16 cellular contexts compared by ENCODE assay signal in the genomic region with DNA sequence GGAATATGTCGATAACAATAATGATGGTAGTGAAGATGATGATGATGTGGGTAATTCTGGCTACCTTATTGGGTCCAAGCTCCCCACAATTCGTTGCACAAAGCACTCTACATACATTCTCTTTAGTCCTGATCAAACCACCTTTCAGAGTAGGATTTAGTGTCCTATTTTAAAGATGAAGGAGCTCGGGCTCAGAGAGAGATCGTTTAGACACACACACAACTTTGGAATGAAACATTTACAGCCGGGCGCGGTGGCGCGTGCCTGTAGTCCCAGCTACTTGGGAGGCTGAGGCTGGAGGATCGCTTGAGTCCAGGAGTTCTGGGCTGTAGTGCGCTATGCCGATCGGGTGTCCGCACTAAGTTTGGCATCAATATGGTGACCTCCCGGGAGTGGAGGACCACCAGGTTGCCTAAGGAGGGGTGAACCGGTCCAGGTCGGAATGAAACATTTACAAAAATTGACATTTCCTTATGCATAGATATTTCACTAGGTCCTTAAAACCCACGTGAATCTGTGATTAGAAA. TPM values are rescaled to one million over a fixed set of nuclear protein-coding genes. Genes with fewer than 3 reads are reported as not detected.
DNase-seq lines count a peak whose midpoint lies in the region; ATAC-seq, FAIRE-seq and TF ChIP-seq lines count a peak whose summit lies in the region.
"Had no signal": no experiment of that assay in that cellular context is flagged by ENCODE, and none has a peak within 500 bp of the region (broad histone marks: within the 10 kb centered on the region; RNA-seq: fewer than 3 reads in every experiment).

No MANE protein-coding gene starts in this region.

- no peaks in the 10 kb centered on the region for H3K36me3 ChIP-seq in HCT116 (ENCODE audit: control insufficient read depth in 1 of 2, insufficient read depth in 2 of 2, low read length in 2 of 2)
- no peaks in the 10 kb centered on the region for H3K36me3 ChIP-seq in ovary
- no peaks in the 10 kb centered on the region for H3K36me3 ChIP-seq in gastrocnemius medialis
- H3K36me3 ChIP-seq: ascending aorta, SJSA1, upper lobe of right lung had no signal

- H3K9me3 ChIP-seq in A549 (no peaks in the 10 kb centered on the region), HCT116 (ENCODE audit: control insufficient read depth in 1 of 2, insufficient read depth in 1 of 2, low read depth in 1 of 2, low read length in 2 of 2) (no peaks in the 10 kb centered on the region), ovary (no peaks in the 10 kb centered on the region), gastrocnemius medialis (no peaks in the 10 kb centered on the region)
- H3K9me3 ChIP-seq: ascending aorta, psoas muscle, SJSA1, upper lobe of right lung had no signal

- H3K27ac ChIP-seq in A549: no peak overlapping the region
- no peak overlapping the region for H3K27ac ChIP-seq in HCT116 (ENCODE audit: low read depth, low read length)
- H3K27ac ChIP-seq in ovary: peak overlapping the region; percentile 23 to 24
- no peak overlapping the region for H3K27ac ChIP-seq in gastrocnemius medialis
- H3K27ac ChIP-seq: ascending aorta, upper lobe of right lung had no signal

- no peaks in the 10 kb centered on the region for H4K20me1 ChIP-seq in HCT116 (ENCODE audit: insufficient read depth)

- no peaks in the 10 kb centered on the region for H3K79me2 ChIP-seq in HCT116 (ENCODE audit: insufficient read depth, low read length)

- RAD21 ChIA-PET in HCT116 (lab: Charles Lee; ENCODE audit: low non-redundant PET in 1 of 2, low total read pairs in 2 of 2, uncharacterized antibody in 2 of 2, unreplicated experiment in 2 of 2): interaction anchor here (0.9 to 3.3 kb wide), 6 partner anchors 107 to 453 kb away, joined by 3 to 17 read pairs (median 7); a partner anchor contains a TSS

- H2AFZ ChIP-seq in HCT116 (ENCODE audit: low read depth, low read length, poor library complexity, severe bottlenecking): no peak overlapping the region

- TF ChIP-seq RAD21 in A549 (conservative IDR thresholded peaks at IDR 0.05 in 1 of 2, IDR thresholded peaks at IDR 0.05 in 1 of 2) (no peak), HCT116 (IDR thresholded peaks at IDR 0.05; ENCODE audit: low read depth) (no peak)

- DNase-seq in A549 (ENCODE audit: low read depth in 1 of 2, low spot score in 1 of 2): no peak
- no peak for DNase-seq in HCT116 (ENCODE audit: low read depth, low spot score)
- DNase-seq in ovary: peak in 2 of 5 donors; percentile 49
- no peak for DNase-seq in NCI-H1092 (lab: John Stamatoyannopoulos, UW)
- DNase-seq in DMS53 (lab: John Stamatoyannopoulos, UW): no peak
- DNase-seq in gastrocnemius medialis: no peak
- DNase-seq: upper lobe of right lung had no signal

- TF ChIP-seq CTCF in A549 (IDR thresholded peaks at IDR 0.05) (0 out of 3 replicates have a peak, but pooled peaks have one; percentile 8), HCT116 (IDR thresholded peaks at IDR 0.05 in 2 of 3, conservative IDR thresholded peaks at IDR 0.05 in 1 of 3; ENCODE audit: borderline replicate concordance in 1 of 3, insufficient read depth in 1 of 3, low read depth in 2 of 3, low read length in 2 of 3) (no peak), ovary (IDR thresholded peaks at IDR 0.05) (peak in 1 of 3 donors; percentile 6), gastrocnemius medialis (IDR thresholded peaks at IDR 0.05 in 4 of 5, conservative IDR thresholded peaks at IDR 0.05 in 1 of 5) (peak in 2 of 5 experiments; percentile 5 to 27)

- H3K4me2 ChIP-seq in A549 (peak overlapping the region; percentile 76; the same call in 2 of the 3 replicates), HCT116 (ENCODE audit: low read length) (peak overlapping the region; percentile 40; the same call in 1 of the 2 replicates)

- POLR2A ChIA-PET in A549 (lab: Yijun Ruan, JAX): interaction anchor here (1.0 kb wide), 1 partner anchor 451 kb away, joined by 3 read pairs; a partner anchor contains a TSS
- POLR2A ChIA-PET in HCT116 (lab: Charles Lee): interaction anchor here (0.6 kb wide), 1 partner anchor 21 kb away, joined by 4 read pairs; no protein-coding TSS in a partner anchor

- H3K4me3 ChIP-seq in A549 (no peak overlapping the region), HCT116 (replicated peaks in 1 of 2; ENCODE audit: low read depth in 1 of 2, low read length in 2 of 2) (no peak overlapping the region), ovary (no peak overlapping the region), gastrocnemius medialis (no peak overlapping the region)
- H3K4me3 ChIP-seq: ascending aorta, psoas muscle, SJSA1, upper lobe of right lung had no signal

- H3K9ac ChIP-seq in HCT116 (ENCODE audit: low read length): no peak overlapping the region

- H3K27me3 ChIP-seq in HCT116 (ENCODE audit: insufficient read depth, low read length) (no peaks in the 10 kb centered on the region), ovary (no peaks in the 10 kb centered on the region), gastrocnemius medialis (no peaks in the 10 kb centered on the region)
- H3K27me3 ChIP-seq: ascending aorta, upper lobe of right lung had no signal

- ATAC-seq in A549: no peak; a peak in 1 of 6 replicates
- no peak for ATAC-seq in HCT116
- no peak for ATAC-seq in activated T-helper 17 cell treated with anti-CD3 and anti-CD28 coated beads, Interleukin-2, amount 50 U/mL, for 72 hours (replicated peaks)
- no peak for ATAC-seq in gastrocnemius medialis

- no peak for FAIRE-seq in A549 (lab: Jason Lieb, UNC)

- no peak for TF ChIP-seq POLR2A in A549 (IDR thresholded peaks at IDR 0.05; ENCODE audit: low read length)
- no peak for TF ChIP-seq POLR2A in HCT116 (IDR thresholded peaks at IDR 0.05; ENCODE audit: borderline replicate concordance, extremely low read depth, insufficient read depth, insufficient read length)
- no peak for TF ChIP-seq POLR2A in ovary (IDR thresholded peaks at IDR 0.05)
- no peak for TF ChIP-seq POLR2A in gastrocnemius medialis (IDR thresholded peaks at IDR 0.05)

- H3K27ac Mint-ChIP-seq in activated T-helper 17 cell treated with anti-CD3 and anti-CD28 coated beads, Interleukin-2, amount 50 U/mL, for 72 hours: peak overlapping the region; percentile 71
- H3K27ac Mint-ChIP-seq: activated CD4-positive, alpha-beta T cell treated with anti-CD3 and anti-CD28 coated beads for 36 hours had no signal

- TF ChIP-seq EP300 in A549 (IDR thresholded peaks at IDR 0.05) (no peak), ovary (IDR thresholded peaks at IDR 0.05) (no peak)

- no peaks in the 10 kb centered on the region for H3K9me3 Mint-ChIP-seq in activated T-helper 17 cell treated with anti-CD3 and anti-CD28 coated beads, Interleukin-2, amount 50 U/mL, for 72 hours
- H3K9me3 Mint-ChIP-seq: mesothelial cell of epicardium had no signal

- CTCF ChIA-PET in A549 (lab: Yijun Ruan, JAX) (interaction anchor here (0.5 to 12.9 kb wide), 61 partner anchors 8 to 753 kb away, joined by 3 to 350 read pairs (median 4); a partner anchor contains a TSS), HCT116 (lab: Charles Lee) (interaction anchor here (0.8 to 5.4 kb wide), 16 partner anchors 15 to 752 kb away, joined by 3 to 159 read pairs (median 4); a partner anchor contains a TSS)

- H3K4me1 ChIP-seq in A549: peaks cover 21% of the 10 kb centered on the region
- peaks cover 4 to 18% of the 10 kb centered on the region in 2 experiments for H3K4me1 ChIP-seq in HCT116 (ENCODE audit: control insufficient read depth in 1 of 2, insufficient read depth in 2 of 2, low read length in 2 of 2)
- H3K4me1 ChIP-seq in ovary (ENCODE audit: insufficient read depth): peaks cover 17% of the 10 kb centered on the region
- peaks cover 5 to 17% of the 10 kb centered on the region in 2 donors for H3K4me1 ChIP-seq in gastrocnemius medialis
- H3K4me1 ChIP-seq: ascending aorta, upper lobe of right lung had no signal

- H3K4me3 Mint-ChIP-seq in activated T-helper 17 cell treated with anti-CD3 and anti-CD28 coated beads, Interleukin-2, amount 50 U/mL, for 72 hours: no peak overlapping the region
- H3K4me3 Mint-ChIP-seq: activated CD4-positive, alpha-beta T cell treated with anti-CD3 and anti-CD28 coated beads for 36 hours; mesothelial cell of epicardium; stimulated activated naive B cell treated with anti-CD40 and anti-IgM and Interleukin-4, amounts not matched to agents 10 μg/mL and 1 μg/mL and 100 μg/mL, for 72 hours had no signal

- intact Hi-C loops in HCT116 (cut with micrococcal nuclease): loop anchor here (1.0 to 5.0 kb wide), 6 partner anchors 98 to 752 kb away; no protein-coding TSS in a partner anchor
- intact Hi-C loops in ovary (cut with DNase I): loop anchor here in 2 of 4 donors (2.0 to 10.0 kb wide), 3 partner anchors 102 to 350 kb away; no protein-coding TSS in a partner anchor
- intact Hi-C loops in gastrocnemius medialis (cut with DNase I; ENCODE audit: low total_unique reads): loop anchor here (1.0 to 5.0 kb wide), 3 partner anchors 106 to 452 kb away; a partner anchor contains a TSS

- H3K36me3 Mint-ChIP-seq in activated T-helper 17 cell treated with anti-CD3 and anti-CD28 coated beads, Interleukin-2, amount 50 U/mL, for 72 hours (ENCODE audit: low read depth): no peaks in the 10 kb centered on the region
- H3K36me3 Mint-ChIP-seq: mesothelial cell of epicardium; stimulated activated naive B cell treated with anti-CD40 and anti-IgM and Interleukin-4, amounts not matched to agents 10 μg/mL and 1 μg/mL and 100 μg/mL, for 72 hours had no signal

- no peaks in the 10 kb centered on the region for H3K9me2 ChIP-seq in HCT116 (ENCODE audit: insufficient read depth)

- 30% methylated on average over 18 of the region's 18 CpGs for WGBS in A549 (ENCODE audit: missing lambda C conversion rate)
- 62 to 75% (median 64%) methylated on average over 18 of the region's 18 CpGs for WGBS in ovary, 3 donors

- peaks cover 16% of the 10 kb centered on the region for H3K27me3 Mint-ChIP-seq in activated T-helper 17 cell treated with anti-CD3 and anti-CD28 coated beads, Interleukin-2, amount 50 U/mL, for 72 hours

- no peaks in the 10 kb centered on the region for H3K4me1 Mint-ChIP-seq in activated T-helper 17 cell treated with anti-CD3 and anti-CD28 coated beads, Interleukin-2, amount 50 U/mL, for 72 hours

- no TSS peak for BruUV-seq in HCT116 (replicated peaks; lab: Mats Ljungman, UMichigan)

- in situ Hi-C loops in gastrocnemius medialis (cut with MboI; ENCODE audit: low sequenced_read_pairs in 4 of 4): loop anchor here (5.0 to 25.0 kb wide), 2 partner anchors 107 to 447 kb away; a partner anchor contains a TSS

TF ChIP-seq in A549, 52 proteins besides CTCF, POLR2A, EP300 and RAD21 (continues in another document):
- TF ChIP-seq JUNB (IDR thresholded peaks at IDR 0.05): no peak

TF ChIP-seq in HCT116, 20 proteins besides CTCF, POLR2A, EP300 and RAD21 (continues in another document):
- no peak for TF ChIP-seq CBX3 (IDR thresholded peaks at IDR 0.05; ENCODE audit: low read depth)

RNA-seq across cellular contexts. Expression of a gene that starts 50.7 kb away (rescaled TPM):
- polyA plus RNA-seq in A549 (2011; rRNA removed) (1.3 and 1.7 TPM in 2 replicates), A549 (2017; fragmentation: RNase III; extraction: RNeasy Plus Mini Kit Qiagen cat#74134 plus additional on column Dnase treatment) (1.1 to 1.4 TPM (median 1.4 TPM) in 3 replicates), ovary (100 to 1,000 TPM; 104 to 228 TPM)
- polyA plus RNA-seq in A549 (2012; cell fraction: cytosol; rRNA removed): 1.0 and 1.2 TPM in 2 replicates
- polyA plus RNA-seq in A549 (2012; cell fraction: nucleus; rRNA removed): 1.1 and 1.8 TPM in 2 replicates
- polyA minus RNA-seq in A549 (2011; rRNA and poly(A)+ RNA removed): 1.2 and 2.1 TPM in 2 replicates
- total RNA-seq in HCT116 (2021; ENCODE audit: unreplicated experiment) (6.2 TPM), ovary (100 to 1,000 TPM; 219 to 723 (median 335) TPM), gastrocnemius medialis (1 to 10 TPM; 1.7 to 9.3 (median 2.6) TPM)
- polyA plus RNA-seq in HCT116 (2012): 2.2 TPM in 2 replicates
- total RNA-seq in activated T-helper 17 cell treated with anti-CD3 and anti-CD28 coated beads, Interleukin-2, amount 50 U/mL, for 72 hours: 1 to 10 TPM in 1 of 2 donors, under 1 TPM in 1; 0.95 to 1.0 TPM
- total RNA-seq: IMR-90, SJSA1 had no signal
- polyA plus RNA-seq: BJ had no signal

Comparison
In these comparisons a context has a peak if more than half of its experiments do, and no peak if none do; other contexts are left out.
1. H3K27ac ChIP-seq: peak in ovary (2 of 2); none in A549 (0 of 2), HCT116 (single experiment) and gastrocnemius medialis (0 of 4).
2. RNA of a gene that starts 50.7 kb away (total RNA-seq): 219 to 723 TPM in ovary; 6.2 TPM in HCT116 (single experiment), 1.7 to 9.3 TPM in gastrocnemius medialis and 0.95 to 1.0 TPM in activated T-helper 17 cell treated with anti-CD3 and anti-CD28 coated beads, Interleukin-2, amount 50 U/mL, for 72 hours; every median in the first group is over 10 times any median in the second.